ENCODE assay signal across 2 cellular contexts in genomic region chr7:108112683-108113082, GRCh38.
TF ChIP-seq lines count a peak whose summit lies in the region.

No MANE protein-coding gene starts in this region.

TF ChIP-seq in GM23338, 12 proteins besides CTCF, POLR2A, EP300 and RAD21 (continued from another document):
- TF ChIP-seq ZNF462 (CRISPR knock-in tag; IDR thresholded peaks at IDR 0.05) (no peak), STAT1 (IDR thresholded peaks at IDR 0.05; ENCODE audit: unreplicated experiment) (no peak), POLR2AphosphoS5 (IDR thresholded peaks at IDR 0.05; ENCODE audit: low read depth) (no peak), ZNF114 (CRISPR knock-in tag; IDR thresholded peaks at IDR 0.05) (no peak), ETS1 (IDR thresholded peaks at IDR 0.05) (no peak), JUNB (IDR thresholded peaks at IDR 0.05; ENCODE audit: unreplicated experiment) (no peak), NANOG (IDR thresholded peaks at IDR 0.05; ENCODE audit: borderline replicate concordance) (no peak), REST (IDR thresholded peaks at IDR 0.05; ENCODE audit: unreplicated experiment) (no peak), CREB1 (CRISPR knock-in tag; IDR thresholded peaks at IDR 0.05; ENCODE audit: low read depth) (no peak), EZH2 (IDR thresholded peaks at IDR 0.05; ENCODE audit: low read depth, unreplicated experiment) (no peak)

TF ChIP-seq in K562, 482 proteins besides CTCF, POLR2A, EP300 and RAD21 (continued from another document):
- TF ChIP-seq ZNF398 (CRISPR knock-in tag; IDR thresholded peaks at IDR 0.05), result no peak
- no peak for TF ChIP-seq MBD2 (IDR thresholded peaks at IDR 0.05; ENCODE audit: borderline replicate concordance, low read depth)
- no peak for TF ChIP-seq SIN3A (IDR thresholded peaks at IDR 0.05; ENCODE audit: borderline replicate concordance in 2 of 2, control insufficient read depth in 1 of 2, low read depth in 2 of 2, low read length in 2 of 2)
- no peak for TF ChIP-seq RCOR1 (IDR thresholded peaks at IDR 0.05; ENCODE audit: borderline replicate concordance in 1 of 2, low read depth in 2 of 2, low read length in 2 of 2)
- no peak for TF ChIP-seq KLF1 (tag; IDR thresholded peaks at IDR 0.05)
- TF ChIP-seq NFYB (IDR thresholded peaks at IDR 0.05; ENCODE audit: extremely low read depth, insufficient read length), result no peak
- no peak for TF ChIP-seq GATA2 (CRISPR knock-in tag; IDR thresholded peaks at IDR 0.05)
- no peak for TF ChIP-seq TBP (optimal IDR thresholded peaks at IDR 0.05; ENCODE audit: low read depth, low read length)
- TF ChIP-seq FOXJ3 (CRISPR knock-in tag; IDR thresholded peaks at IDR 0.05), result no peak
TF ChIP-seq in K562: peak in this region for 0.
